Comparison of ENCODE assay signal across 1 cellular context in genomic region chr6:170128346-170128745, GRCh38.
TF ChIP-seq lines count a peak whose summit lies in the region.

No MANE protein-coding gene starts in this region.

TF ChIP-seq in H1, 55 proteins besides CTCF, POLR2A, EP300 and RAD21:
- TF ChIP-seq POLR2AphosphoS5 (IDR thresholded peaks at IDR 0.05; ENCODE audit: low read depth, low read length): no peak
- TF ChIP-seq SUZ12 (IDR thresholded peaks at IDR 0.05; ENCODE audit: low read length): no peak
- TF ChIP-seq EZH2 (IDR thresholded peaks at IDR 0.05; ENCODE audit: low read depth, low read length, severe bottlenecking): no peak
- TF ChIP-seq SRF (IDR thresholded peaks at IDR 0.05; ENCODE audit: low read depth, low read length): no peak
- no peak for TF ChIP-seq GTF2F1 (IDR thresholded peaks at IDR 0.05; ENCODE audit: borderline replicate concordance, low read depth, low read length)
- TF ChIP-seq BACH1 (IDR thresholded peaks at IDR 0.05; ENCODE audit: low read length): no peak
- TF ChIP-seq SAP30 (IDR thresholded peaks at IDR 0.05; ENCODE audit: insufficient read depth, insufficient replicate concordance, low read length): no peak
- no peak for TF ChIP-seq SIRT6 (IDR thresholded peaks at IDR 0.05; ENCODE audit: low read length)
- TF ChIP-seq HDAC2 (IDR thresholded peaks at IDR 0.05; ENCODE audit: borderline replicate concordance in 1 of 2, low read depth in 2 of 2, low read length in 2 of 2): no peak
TF ChIP-seq in H1: peak in this region for 0.
